10 cellular contexts compared by ENCODE assay signal in the genomic region with DNA sequence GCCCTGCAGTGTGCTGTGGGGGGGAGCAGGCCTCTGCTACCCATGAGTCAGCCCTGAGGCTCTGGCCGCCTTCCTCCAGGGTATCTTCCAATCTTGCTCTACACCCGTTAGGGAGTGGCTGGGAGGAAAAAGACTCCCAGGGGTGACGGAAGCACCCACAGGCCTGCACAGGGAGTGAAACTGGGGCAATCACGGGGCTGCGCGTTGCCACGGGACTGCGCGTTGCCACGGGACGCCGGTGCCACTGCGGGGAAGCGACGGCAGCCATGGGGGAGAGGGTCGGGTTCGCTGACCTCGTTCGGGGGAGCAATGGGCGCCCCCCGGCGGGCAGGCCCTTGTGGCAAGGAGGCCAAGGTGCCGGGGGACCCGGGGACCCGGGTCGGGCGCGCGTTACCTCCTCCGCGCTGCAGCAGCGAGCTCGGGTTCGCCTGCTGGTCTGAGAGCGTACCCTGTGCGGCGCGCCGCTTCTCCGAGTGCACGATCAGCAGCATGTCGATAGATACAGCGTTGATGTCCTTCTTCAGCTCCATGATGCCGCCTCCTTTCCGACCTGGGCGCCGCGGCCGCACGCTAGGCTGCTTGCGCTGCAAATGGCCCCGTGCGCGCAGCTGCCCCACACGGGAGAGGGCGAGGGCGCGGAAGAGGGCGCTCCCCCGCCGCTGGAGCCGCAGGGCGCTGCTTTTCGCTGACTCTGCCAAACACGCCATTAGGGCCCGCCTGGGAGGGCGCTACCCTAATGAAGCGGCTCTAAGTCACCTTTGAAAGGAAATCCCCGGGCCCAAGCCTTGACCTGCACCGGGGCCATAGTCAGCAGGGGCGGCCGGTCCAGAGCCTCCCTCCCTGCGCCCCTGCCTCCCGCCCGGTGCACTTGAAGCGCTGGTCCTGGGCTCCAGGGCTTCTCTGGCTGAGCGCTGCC. TPM values are rescaled to one million over a fixed set of nuclear protein-coding genes. Genes with fewer than 3 reads are reported as not detected.
DNase-seq lines count a peak whose midpoint lies in the region; TF ChIP-seq lines count a peak whose summit lies in the region.
"Had no signal": no experiment of that assay in that cellular context is flagged by ENCODE, and none has a peak within 500 bp of the region (broad histone marks: within the 10 kb centered on the region; RNA-seq: fewer than 3 reads in every experiment).

A gene with protein sequence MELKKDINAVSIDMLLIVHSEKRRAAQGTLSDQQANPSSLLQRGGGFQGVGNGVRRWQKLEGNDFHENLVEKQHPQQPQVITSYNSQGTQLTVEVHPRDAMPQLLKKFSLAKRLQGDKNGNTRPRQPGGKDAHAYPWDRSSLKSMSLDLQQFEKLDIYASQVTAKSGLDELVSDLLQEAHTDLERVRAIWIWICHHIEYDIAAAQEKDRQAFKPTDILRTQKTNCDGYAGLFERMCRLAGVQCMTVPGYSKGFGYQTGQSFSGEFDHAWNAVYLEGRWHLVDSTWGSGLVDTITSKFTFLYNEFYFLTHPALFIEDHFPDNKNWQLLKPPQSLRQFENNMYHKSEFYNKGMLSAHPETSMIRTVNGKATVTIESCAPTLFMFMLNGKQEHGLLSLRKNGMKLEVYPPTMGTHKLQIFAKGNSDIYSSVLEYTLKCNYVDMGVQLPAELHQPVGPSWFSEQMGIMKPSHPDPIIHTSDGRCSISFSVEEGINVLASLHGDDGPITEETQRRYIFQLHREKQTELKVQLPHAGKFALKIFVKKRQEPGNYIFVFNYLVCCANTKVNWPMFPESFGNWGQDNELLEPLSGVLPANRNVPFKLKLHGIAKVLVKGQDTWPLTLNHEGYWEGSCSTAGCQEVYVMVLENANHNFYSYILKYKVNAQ (minus strand): TSS at position 592 of the 916 bp plus-strand sequence. CDS start 62 bp downstream, at position 530.

- H3K9me3 Mint-ChIP-seq in neural progenitor cell, result peaks cover 2% of the 10 kb centered on the region
- H3K9me3 Mint-ChIP-seq: activated B cell treated with CpG ODN at 0.5 μM for 24 hours had no signal

- H2AFZ ChIP-seq in neural progenitor cell (replicated peaks), result peak within 1 kb of the TSS; percentile 12
- H2AFZ ChIP-seq in Karpas-422 (ENCODE audit: low read length), result no peak within 1 kb of the TSS

- no peaks in the 10 kb centered on the region for H3K36me3 Mint-ChIP-seq in neural progenitor cell

- peaks cover 7% of the 10 kb centered on the region for H3K4me1 Mint-ChIP-seq in neural progenitor cell

- no peak within 1 kb of the TSS for H3K27ac Mint-ChIP-seq in neural progenitor cell
- H3K27ac Mint-ChIP-seq: activated B cell treated with CpG ODN at 0.5 μM for 24 hours had no signal

- H3K27ac ChIP-seq in WERI-Rb-1 (no peak within 1 kb of the TSS), neural progenitor cell (no peak within 1 kb of the TSS), Karpas-422 (ENCODE audit: low read length) (no peak within 1 kb of the TSS)

- DNase-seq in NCI-H345 (lab: John Stamatoyannopoulos, UW) (peak; percentile 33), NCI-H345 treated with DMSO at 0.1 percent for 48 hours (lab: John Stamatoyannopoulos, UW; ENCODE audit: unreplicated experiment) (no peak), WERI-Rb-1 (peak; percentile 74), globus pallidus (ENCODE audit: low spot score) (peak; percentile 45), neural progenitor cell (ENCODE audit: low spot score) (peak; percentile 77), T-helper 9 cell (no peak), cortex of kidney (lab: John Stamatoyannopoulos, UW) (no peak), Karpas-422 (no peak)
- DNase-seq: activated B cell treated with CpG ODN at 0.5 μM for 24 hours, DND-41 had no signal

- peak within 1 kb of the TSS; percentile 87 for H3K4me2 ChIP-seq in neural progenitor cell
- H3K4me2 ChIP-seq in Karpas-422 (ENCODE audit: low read depth, low read length, poor library complexity, severe bottlenecking), result no peak within 1 kb of the TSS

- no peaks in the 10 kb centered on the region for H3K79me2 ChIP-seq in neural progenitor cell (ENCODE audit: low read depth)
- no peaks in the 10 kb centered on the region for H3K79me2 ChIP-seq in Karpas-422 (ENCODE audit: low read length)

- H3K9ac ChIP-seq in neural progenitor cell, result no peak within 1 kb of the TSS
- no peak within 1 kb of the TSS for H3K9ac ChIP-seq in Karpas-422 (ENCODE audit: low read length)

- H3F3A ChIP-seq in neural progenitor cell (ENCODE audit: low read depth), result no peaks in the 10 kb centered on the region

- H3K27me3 ChIP-seq in WERI-Rb-1 (ENCODE audit: insufficient read depth, low read depth, severe bottlenecking) (peaks cover 5% of the 10 kb centered on the region), neural progenitor cell (peaks cover 100% of the 10 kb centered on the region), Karpas-422 (ENCODE audit: low read length) (no peaks in the 10 kb centered on the region)

- TF ChIP-seq CTCF in WERI-Rb-1 (IDR thresholded peaks at IDR 0.05; ENCODE audit: low read depth, low read length) (peak; percentile 50), neural progenitor cell (IDR thresholded peaks at IDR 0.05) (peak; percentile 25)

- peaks cover 27% of the 10 kb centered on the region for H3K27me3 Mint-ChIP-seq in neural progenitor cell (ENCODE audit: insufficient read depth, low read depth)

- H3K36me3 ChIP-seq in WERI-Rb-1 (no peaks in the 10 kb centered on the region), neural progenitor cell (no peaks in the 10 kb centered on the region), Karpas-422 (ENCODE audit: insufficient read depth, low read length) (no peaks in the 10 kb centered on the region)

- no peaks in the 10 kb centered on the region for H3K9me2 ChIP-seq in Karpas-422 (replicated peaks; ENCODE audit: insufficient read depth, low read length)

- no peaks in the 10 kb centered on the region for H3K9me3 ChIP-seq in WERI-Rb-1 (ENCODE audit: severe bottlenecking)
- no peaks in the 10 kb centered on the region for H3K9me3 ChIP-seq in neural progenitor cell (ENCODE audit: low read depth)
- H3K9me3 ChIP-seq in Karpas-422 (ENCODE audit: low read length), result no peaks in the 10 kb centered on the region

- H3K4me3 ChIP-seq in WERI-Rb-1 (ENCODE audit: low read depth, low read length) (peak within 1 kb of the TSS; percentile 46), neural progenitor cell (peak within 1 kb of the TSS; percentile 52), Karpas-422 (ENCODE audit: low read length) (no peak within 1 kb of the TSS)

- H4K20me1 ChIP-seq in neural progenitor cell (ENCODE audit: low read depth) (peaks cover 5% of the 10 kb centered on the region), Karpas-422 (ENCODE audit: insufficient read depth, low read depth, low read length) (no peaks in the 10 kb centered on the region)

- H3K4me1 ChIP-seq in neural progenitor cell, result peaks cover 7% of the 10 kb centered on the region
- H3K4me1 ChIP-seq in Karpas-422 (ENCODE audit: low read length), result no peaks in the 10 kb centered on the region

- peak within 1 kb of the TSS; percentile 84 for H3K4me3 Mint-ChIP-seq in neural progenitor cell
- H3K4me3 Mint-ChIP-seq: activated B cell treated with CpG ODN at 0.5 μM for 24 hours had no signal

RNA-seq across cellular contexts. Expression of the gene that starts here (rescaled TPM):
- 0.09 TPM in 1 of 2 replicates, not detected in the other for total RNA-seq in neural progenitor cell (ENCODE audit: low replicate concordance)
- not detected in 2 replicates for total RNA-seq in Karpas-422 (2014; rRNA removed; shearing (Covaris generic); ENCODE audit: low replicate concordance)
- total RNA-seq: activated B cell treated with CpG ODN at 0.5 μM for 24 hours had no signal

Comparison
In these comparisons a context has a peak if more than half of its experiments do, and no peak if none do; other contexts are left out.
1. DNase-seq: peak in NCI-H345 (single experiment), WERI-Rb-1 (single experiment) and globus pallidus (single experiment); none in NCI-H345 treated with DMSO at 0.1 percent for 48 hours (single experiment), T-helper 9 cell (single experiment), cortex of kidney (single experiment) and Karpas-422 (single experiment).
2. Peak in DNase-seq, H3K4me3 ChIP-seq and H3K4me2 ChIP-seq in neural progenitor cell; RNA of the gene not detected or under 1 TPM.